ENCODE assay signal across 9 cellular contexts in genomic region chr11:31995525-31996123, GRCh38.
DNase-seq lines count a peak whose midpoint lies in the region; ATAC-seq and TF ChIP-seq lines count a peak whose summit lies in the region.
"Had no signal": no experiment of that assay in that cellular context is flagged by ENCODE, and none has a peak within 500 bp of the region (broad histone marks: within the 10 kb centered on the region; RNA-seq: fewer than 3 reads in every experiment).

No MANE protein-coding gene starts in this region.

- peaks cover 15% of the 10 kb centered on the region for H3K4me1 Mint-ChIP-seq in activated naive CD8-positive, alpha-beta T cell (ENCODE audit: low read depth)

- peak overlapping the region; percentile 2 for H3K4me3 Mint-ChIP-seq in activated naive CD8-positive, alpha-beta T cell

- H3K9me3 Mint-ChIP-seq in activated naive CD8-positive, alpha-beta T cell (ENCODE audit: low read depth) = no peaks in the 10 kb centered on the region

- TF ChIP-seq CTCF in omental fat pad (IDR thresholded peaks at IDR 0.05) = no peak

- H3K36me3 Mint-ChIP-seq in activated naive CD8-positive, alpha-beta T cell = no peaks in the 10 kb centered on the region

- intact Hi-C loops in sciatic nerve (cut with DNase I) = no loop called here

- H3K27me3 ChIP-seq in BLaER1 treated with 17β-estradiol and CSF1 and Interleukin-3, amounts not matched to agents 10 nM and 100 nM = no peaks in the 10 kb centered on the region

- H3K4me1 ChIP-seq in BLaER1 treated with 17β-estradiol and CSF1 and Interleukin-3, amounts not matched to agents 10 nM and 100 nM = peaks cover 0 to 10% (median 2%) of the 10 kb centered on the region in 10 experiments; a peak in 6 of 20 replicates

- no peaks in the 10 kb centered on the region for H4K20me1 ChIP-seq in BLaER1 treated with 17β-estradiol and CSF1 and Interleukin-3, amounts not matched to agents 10 nM and 100 nM

- H3K27ac ChIP-seq in BLaER1 treated with 17β-estradiol and CSF1 and Interleukin-3, amounts not matched to agents 10 nM and 100 nM = no peak overlapping the region

- H3K36me3 ChIP-seq in BLaER1 treated with 17β-estradiol and CSF1 and Interleukin-3, amounts not matched to agents 10 nM and 100 nM = no peaks in the 10 kb centered on the region

- no peak overlapping the region for H3K4me3 ChIP-seq in BLaER1 treated with 17β-estradiol and CSF1 and Interleukin-3, amounts not matched to agents 10 nM and 100 nM

- ATAC-seq in HG03159 (IDR thresholded peaks at IDR 0.05; ENCODE audit: unreplicated experiment) (peak; percentile 83), sciatic nerve (no peak), omental fat pad (ENCODE audit: low FRiP score) (no peak)
- ATAC-seq: HCT116 had no signal

- peak; percentile 6 for DNase-seq in GM19238 (ENCODE audit: insufficient read length, low spot score)
- no peak for DNase-seq in sciatic nerve (ENCODE audit: low spot score)
- DNase-seq in omental fat pad (ENCODE audit: low spot score) = no peak
- DNase-seq in NCI-H1417 treated with DMSO at 0.1 percent for 48 hours (lab: John Stamatoyannopoulos, UW) = no peak
- DNase-seq in RKO (ENCODE audit: low spot score) = no peak

- peak overlapping the region; percentile 15 to 64 (median 53); a peak in 18 of 22 replicates for H3K4me2 ChIP-seq in BLaER1 treated with 17β-estradiol and CSF1 and Interleukin-3, amounts not matched to agents 10 nM and 100 nM

- peaks cover 2% of the 10 kb centered on the region for H3K27me3 Mint-ChIP-seq in activated naive CD8-positive, alpha-beta T cell

- no peak overlapping the region for H3K27ac Mint-ChIP-seq in activated naive CD8-positive, alpha-beta T cell

- H3K9ac ChIP-seq in BLaER1 treated with 17β-estradiol and CSF1 and Interleukin-3, amounts not matched to agents 10 nM and 100 nM = no peak overlapping the region

- H3K9me3 ChIP-seq in BLaER1 treated with 17β-estradiol and CSF1 and Interleukin-3, amounts not matched to agents 10 nM and 100 nM (replicated peaks in 1 of 11) = no peaks in the 10 kb centered on the region
